In the genomic region with DNA sequence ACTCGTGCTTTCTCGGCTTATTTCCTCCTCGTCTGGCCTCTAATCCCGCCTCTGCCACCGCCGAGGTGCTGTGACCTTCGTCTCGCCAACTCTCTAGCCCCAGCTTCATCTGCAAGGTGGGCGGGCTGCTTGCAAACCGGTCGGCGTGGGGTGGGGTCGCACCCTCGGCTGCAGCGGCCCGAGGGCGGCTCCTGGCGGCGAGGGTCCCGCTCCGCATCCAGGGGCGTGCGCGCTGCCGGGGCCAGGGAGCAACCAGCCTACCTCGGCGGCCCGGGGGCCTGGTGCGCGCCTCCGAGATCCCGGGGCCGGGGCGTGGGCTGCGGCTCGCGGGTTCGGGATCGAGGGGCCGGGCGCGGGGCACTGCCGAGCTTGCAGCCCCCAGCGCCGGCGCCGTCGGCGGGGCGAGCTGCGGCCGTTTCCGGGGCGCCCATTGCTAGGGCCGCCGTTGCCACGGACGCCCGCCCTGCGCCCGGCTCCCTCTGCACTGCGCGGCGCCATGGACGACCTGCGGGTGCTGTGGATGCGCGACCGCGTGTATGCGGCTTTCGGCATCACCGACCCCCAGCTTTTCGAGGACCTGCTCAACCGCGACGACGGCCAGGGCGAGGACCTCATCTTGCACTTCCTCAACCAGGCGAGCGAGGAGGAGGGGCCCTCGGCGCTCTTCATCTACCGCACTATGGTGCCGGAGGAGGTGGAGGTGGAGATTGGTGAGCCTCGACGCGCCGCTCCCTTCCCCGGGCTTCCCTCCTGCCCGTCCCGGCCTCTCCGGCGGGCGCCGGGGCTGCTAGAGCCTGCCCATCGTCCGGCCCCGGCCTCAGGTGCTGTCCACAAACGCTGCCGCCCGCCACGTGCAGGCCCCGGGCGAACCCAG, we compare ENCODE assay signal across 1 cellular context.
A peak's percentile ranks its signal among the peaks of the same experiment; 100 is the strongest.
TF ChIP-seq lines count a peak whose summit lies in the region.

A gene with protein sequence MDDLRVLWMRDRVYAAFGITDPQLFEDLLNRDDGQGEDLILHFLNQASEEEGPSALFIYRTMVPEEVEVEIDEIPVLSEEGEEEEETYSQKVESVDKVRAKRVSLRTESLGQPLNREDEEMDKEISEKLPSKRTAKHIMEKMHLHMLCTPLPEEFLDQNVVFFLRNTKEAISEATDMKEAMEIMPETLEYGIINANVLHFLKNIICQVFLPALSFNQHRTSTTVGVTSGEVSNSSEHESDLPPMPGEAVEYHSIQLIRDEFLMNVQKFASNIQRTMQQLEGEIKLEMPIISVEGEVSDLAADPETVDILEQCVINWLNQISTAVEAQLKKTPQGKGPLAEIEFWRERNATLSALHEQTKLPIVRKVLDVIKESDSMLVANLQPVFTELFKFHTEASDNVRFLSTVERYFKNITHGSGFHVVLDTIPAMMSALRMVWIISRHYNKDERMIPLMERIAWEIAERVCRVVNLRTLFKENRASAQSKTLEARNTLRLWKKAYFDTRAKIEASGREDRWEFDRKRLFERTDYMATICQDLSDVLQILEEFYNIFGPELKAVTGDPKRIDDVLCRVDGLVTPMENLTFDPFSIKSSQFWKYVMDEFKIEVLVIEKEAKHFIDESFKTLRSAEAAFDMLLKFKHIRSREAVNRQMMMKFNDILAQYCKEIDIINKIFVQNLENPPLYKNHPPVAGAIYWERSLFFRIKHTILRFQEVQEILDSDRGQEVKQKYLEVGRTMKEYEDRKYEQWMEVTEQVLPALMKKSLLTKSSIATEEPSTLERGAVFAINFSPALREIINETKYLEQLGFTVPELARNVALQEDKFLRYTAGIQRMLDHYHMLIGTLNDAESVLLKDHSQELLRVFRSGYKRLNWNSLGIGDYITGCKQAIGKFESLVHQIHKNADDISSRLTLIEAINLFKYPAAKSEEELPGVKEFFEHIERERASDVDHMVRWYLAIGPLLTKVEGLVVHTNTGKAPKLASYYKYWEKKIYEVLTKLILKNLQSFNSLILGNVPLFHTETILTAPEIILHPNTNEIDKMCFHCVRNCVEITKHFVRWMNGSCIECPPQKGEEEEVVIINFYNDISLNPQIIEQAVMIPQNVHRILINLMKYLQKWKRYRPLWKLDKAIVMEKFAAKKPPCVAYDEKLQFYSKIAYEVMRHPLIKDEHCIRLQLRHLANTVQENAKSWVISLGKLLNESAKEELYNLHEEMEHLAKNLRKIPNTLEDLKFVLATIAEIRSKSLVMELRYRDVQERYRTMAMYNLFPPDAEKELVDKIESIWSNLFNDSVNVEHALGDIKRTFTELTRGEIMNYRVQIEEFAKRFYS (N-terminal part only) (plus strand): TSS at position 461 of the 874 bp plus-strand sequence. CDS start 36 bp downstream, at position 497.

TF ChIP-seq in WTC11, 78 proteins besides CTCF, POLR2A, EP300 and RAD21 (continued from another document):
- TF ChIP-seq NR1H2 (CRISPR knock-in tag; IDR thresholded peaks at IDR 0.05) (no peak), ATF1 (CRISPR knock-in tag; IDR thresholded peaks at IDR 0.05) (0 out of 2 replicates have a peak, but pooled peaks have one; percentile 18), CBFB (CRISPR knock-in tag; IDR thresholded peaks at IDR 0.05; ENCODE audit: low read depth) (0 out of 2 replicates have a peak, but pooled peaks have one; percentile 67), RELA (CRISPR knock-in tag; IDR thresholded peaks at IDR 0.05; ENCODE audit: borderline replicate concordance) (no peak), ZBTB21 (CRISPR knock-in tag; IDR thresholded peaks at IDR 0.05; ENCODE audit: borderline replicate concordance) (no peak; the same call in 1 of the 2 replicates), ZNF121 (CRISPR knock-in tag; IDR thresholded peaks at IDR 0.05) (0 out of 2 replicates have a peak, but pooled peaks have one; percentile 34), FOXJ3 (CRISPR knock-in tag; IDR thresholded peaks at IDR 0.05; ENCODE audit: borderline replicate concordance) (no peak), NFE2L1 (CRISPR knock-in tag; IDR thresholded peaks at IDR 0.05) (peak; percentile 2; the same call in 1 of the 2 replicates), ETV6 (CRISPR knock-in tag; IDR thresholded peaks at IDR 0.05) (0 out of 2 replicates have a peak, but pooled peaks have one; percentile 41), ZNF423 (CRISPR knock-in tag; IDR thresholded peaks at IDR 0.05) (no peak), SMAD3 (CRISPR knock-in tag; IDR thresholded peaks at IDR 0.05; ENCODE audit: borderline replicate concordance) (0 out of 2 replicates have a peak, but pooled peaks have one; percentile 50), RORB (CRISPR knock-in tag; IDR thresholded peaks at IDR 0.05) (no peak), ZNF232 (CRISPR knock-in tag; IDR thresholded peaks at IDR 0.05) (no peak; the same call in none of the 2 replicates)
- TF ChIP-seq, protein P1, sequence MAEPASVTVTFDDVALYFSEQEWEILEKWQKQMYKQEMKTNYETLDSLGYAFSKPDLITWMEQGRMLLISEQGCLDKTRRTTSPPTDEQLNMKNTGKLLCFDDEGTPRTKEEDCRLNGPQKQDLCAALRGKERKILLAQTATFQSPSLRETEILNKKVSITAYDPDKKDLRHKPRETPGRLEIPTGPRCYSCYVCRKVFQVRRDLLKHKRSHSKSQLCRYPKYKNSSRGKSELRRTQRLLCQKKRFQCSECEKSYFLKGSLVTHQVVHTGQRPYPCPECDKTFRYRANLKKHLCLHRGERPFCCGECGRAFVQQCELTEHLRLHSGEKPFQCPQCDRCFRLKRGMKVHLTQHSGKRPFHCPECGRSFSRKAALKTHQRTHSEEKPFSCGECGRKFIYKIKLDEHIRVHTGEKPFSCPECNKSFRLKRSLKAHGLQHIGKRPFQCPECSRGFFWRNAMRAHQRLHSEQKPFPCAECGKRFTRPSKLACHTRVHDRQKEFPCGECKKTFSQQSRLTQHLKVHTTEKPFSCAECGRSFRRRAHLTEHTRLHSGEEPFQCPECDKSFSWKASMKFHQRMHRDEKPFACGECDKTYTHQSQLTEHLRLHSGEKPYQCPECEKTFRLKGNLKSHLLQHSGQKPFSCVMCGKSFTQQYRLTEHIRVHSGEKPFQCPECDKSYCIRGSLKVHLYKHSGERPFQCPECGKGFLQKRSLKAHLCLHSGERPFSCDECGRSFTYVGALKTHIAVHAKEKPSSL (CRISPR knock-in tag; conservative IDR thresholded peaks at IDR 0.05): no peak
- TF ChIP-seq, protein P2, sequence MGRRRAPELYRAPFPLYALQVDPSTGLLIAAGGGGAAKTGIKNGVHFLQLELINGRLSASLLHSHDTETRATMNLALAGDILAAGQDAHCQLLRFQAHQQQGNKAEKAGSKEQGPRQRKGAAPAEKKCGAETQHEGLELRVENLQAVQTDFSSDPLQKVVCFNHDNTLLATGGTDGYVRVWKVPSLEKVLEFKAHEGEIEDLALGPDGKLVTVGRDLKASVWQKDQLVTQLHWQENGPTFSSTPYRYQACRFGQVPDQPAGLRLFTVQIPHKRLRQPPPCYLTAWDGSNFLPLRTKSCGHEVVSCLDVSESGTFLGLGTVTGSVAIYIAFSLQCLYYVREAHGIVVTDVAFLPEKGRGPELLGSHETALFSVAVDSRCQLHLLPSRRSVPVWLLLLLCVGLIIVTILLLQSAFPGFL (CRISPR knock-in tag; IDR thresholded peaks at IDR 0.05; ENCODE audit: borderline replicate concordance): no peak
- TF ChIP-seq, protein P3, sequence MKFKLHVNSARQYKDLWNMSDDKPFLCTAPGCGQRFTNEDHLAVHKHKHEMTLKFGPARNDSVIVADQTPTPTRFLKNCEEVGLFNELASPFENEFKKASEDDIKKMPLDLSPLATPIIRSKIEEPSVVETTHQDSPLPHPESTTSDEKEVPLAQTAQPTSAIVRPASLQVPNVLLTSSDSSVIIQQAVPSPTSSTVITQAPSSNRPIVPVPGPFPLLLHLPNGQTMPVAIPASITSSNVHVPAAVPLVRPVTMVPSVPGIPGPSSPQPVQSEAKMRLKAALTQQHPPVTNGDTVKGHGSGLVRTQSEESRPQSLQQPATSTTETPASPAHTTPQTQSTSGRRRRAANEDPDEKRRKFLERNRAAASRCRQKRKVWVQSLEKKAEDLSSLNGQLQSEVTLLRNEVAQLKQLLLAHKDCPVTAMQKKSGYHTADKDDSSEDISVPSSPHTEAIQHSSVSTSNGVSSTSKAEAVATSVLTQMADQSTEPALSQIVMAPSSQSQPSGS (CRISPR knock-in tag; IDR thresholded peaks at IDR 0.05; ENCODE audit: borderline replicate concordance, low read depth): no peak
- TF ChIP-seq, protein P4, sequence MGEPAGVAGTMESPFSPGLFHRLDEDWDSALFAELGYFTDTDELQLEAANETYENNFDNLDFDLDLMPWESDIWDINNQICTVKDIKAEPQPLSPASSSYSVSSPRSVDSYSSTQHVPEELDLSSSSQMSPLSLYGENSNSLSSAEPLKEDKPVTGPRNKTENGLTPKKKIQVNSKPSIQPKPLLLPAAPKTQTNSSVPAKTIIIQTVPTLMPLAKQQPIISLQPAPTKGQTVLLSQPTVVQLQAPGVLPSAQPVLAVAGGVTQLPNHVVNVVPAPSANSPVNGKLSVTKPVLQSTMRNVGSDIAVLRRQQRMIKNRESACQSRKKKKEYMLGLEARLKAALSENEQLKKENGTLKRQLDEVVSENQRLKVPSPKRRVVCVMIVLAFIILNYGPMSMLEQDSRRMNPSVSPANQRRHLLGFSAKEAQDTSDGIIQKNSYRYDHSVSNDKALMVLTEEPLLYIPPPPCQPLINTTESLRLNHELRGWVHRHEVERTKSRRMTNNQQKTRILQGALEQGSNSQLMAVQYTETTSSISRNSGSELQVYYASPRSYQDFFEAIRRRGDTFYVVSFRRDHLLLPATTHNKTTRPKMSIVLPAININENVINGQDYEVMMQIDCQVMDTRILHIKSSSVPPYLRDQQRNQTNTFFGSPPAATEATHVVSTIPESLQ (CRISPR knock-in tag; IDR thresholded peaks at IDR 0.05): no peak
- TF ChIP-seq, protein P5, sequence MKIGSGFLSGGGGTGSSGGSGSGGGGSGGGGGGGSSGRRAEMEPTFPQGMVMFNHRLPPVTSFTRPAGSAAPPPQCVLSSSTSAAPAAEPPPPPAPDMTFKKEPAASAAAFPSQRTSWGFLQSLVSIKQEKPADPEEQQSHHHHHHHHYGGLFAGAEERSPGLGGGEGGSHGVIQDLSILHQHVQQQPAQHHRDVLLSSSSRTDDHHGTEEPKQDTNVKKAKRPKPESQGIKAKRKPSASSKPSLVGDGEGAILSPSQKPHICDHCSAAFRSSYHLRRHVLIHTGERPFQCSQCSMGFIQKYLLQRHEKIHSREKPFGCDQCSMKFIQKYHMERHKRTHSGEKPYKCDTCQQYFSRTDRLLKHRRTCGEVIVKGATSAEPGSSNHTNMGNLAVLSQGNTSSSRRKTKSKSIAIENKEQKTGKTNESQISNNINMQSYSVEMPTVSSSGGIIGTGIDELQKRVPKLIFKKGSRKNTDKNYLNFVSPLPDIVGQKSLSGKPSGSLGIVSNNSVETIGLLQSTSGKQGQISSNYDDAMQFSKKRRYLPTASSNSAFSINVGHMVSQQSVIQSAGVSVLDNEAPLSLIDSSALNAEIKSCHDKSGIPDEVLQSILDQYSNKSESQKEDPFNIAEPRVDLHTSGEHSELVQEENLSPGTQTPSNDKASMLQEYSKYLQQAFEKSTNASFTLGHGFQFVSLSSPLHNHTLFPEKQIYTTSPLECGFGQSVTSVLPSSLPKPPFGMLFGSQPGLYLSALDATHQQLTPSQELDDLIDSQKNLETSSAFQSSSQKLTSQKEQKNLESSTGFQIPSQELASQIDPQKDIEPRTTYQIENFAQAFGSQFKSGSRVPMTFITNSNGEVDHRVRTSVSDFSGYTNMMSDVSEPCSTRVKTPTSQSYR (CRISPR knock-in tag; IDR thresholded peaks at IDR 0.05): no peak
- TF ChIP-seq, protein P6, sequence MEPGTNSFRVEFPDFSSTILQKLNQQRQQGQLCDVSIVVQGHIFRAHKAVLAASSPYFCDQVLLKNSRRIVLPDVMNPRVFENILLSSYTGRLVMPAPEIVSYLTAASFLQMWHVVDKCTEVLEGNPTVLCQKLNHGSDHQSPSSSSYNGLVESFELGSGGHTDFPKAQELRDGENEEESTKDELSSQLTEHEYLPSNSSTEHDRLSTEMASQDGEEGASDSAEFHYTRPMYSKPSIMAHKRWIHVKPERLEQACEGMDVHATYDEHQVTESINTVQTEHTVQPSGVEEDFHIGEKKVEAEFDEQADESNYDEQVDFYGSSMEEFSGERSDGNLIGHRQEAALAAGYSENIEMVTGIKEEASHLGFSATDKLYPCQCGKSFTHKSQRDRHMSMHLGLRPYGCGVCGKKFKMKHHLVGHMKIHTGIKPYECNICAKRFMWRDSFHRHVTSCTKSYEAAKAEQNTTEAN (CRISPR knock-in tag; IDR thresholded peaks at IDR 0.05): no peak
- TF ChIP-seq, protein P7, sequence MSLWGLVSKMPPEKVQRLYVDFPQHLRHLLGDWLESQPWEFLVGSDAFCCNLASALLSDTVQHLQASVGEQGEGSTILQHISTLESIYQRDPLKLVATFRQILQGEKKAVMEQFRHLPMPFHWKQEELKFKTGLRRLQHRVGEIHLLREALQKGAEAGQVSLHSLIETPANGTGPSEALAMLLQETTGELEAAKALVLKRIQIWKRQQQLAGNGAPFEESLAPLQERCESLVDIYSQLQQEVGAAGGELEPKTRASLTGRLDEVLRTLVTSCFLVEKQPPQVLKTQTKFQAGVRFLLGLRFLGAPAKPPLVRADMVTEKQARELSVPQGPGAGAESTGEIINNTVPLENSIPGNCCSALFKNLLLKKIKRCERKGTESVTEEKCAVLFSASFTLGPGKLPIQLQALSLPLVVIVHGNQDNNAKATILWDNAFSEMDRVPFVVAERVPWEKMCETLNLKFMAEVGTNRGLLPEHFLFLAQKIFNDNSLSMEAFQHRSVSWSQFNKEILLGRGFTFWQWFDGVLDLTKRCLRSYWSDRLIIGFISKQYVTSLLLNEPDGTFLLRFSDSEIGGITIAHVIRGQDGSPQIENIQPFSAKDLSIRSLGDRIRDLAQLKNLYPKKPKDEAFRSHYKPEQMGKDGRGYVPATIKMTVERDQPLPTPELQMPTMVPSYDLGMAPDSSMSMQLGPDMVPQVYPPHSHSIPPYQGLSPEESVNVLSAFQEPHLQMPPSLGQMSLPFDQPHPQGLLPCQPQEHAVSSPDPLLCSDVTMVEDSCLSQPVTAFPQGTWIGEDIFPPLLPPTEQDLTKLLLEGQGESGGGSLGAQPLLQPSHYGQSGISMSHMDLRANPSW (CRISPR knock-in tag; conservative IDR thresholded peaks at IDR 0.05; ENCODE audit: low read depth): no peak
